15 cellular contexts compared by ENCODE assay signal in the genomic region with DNA sequence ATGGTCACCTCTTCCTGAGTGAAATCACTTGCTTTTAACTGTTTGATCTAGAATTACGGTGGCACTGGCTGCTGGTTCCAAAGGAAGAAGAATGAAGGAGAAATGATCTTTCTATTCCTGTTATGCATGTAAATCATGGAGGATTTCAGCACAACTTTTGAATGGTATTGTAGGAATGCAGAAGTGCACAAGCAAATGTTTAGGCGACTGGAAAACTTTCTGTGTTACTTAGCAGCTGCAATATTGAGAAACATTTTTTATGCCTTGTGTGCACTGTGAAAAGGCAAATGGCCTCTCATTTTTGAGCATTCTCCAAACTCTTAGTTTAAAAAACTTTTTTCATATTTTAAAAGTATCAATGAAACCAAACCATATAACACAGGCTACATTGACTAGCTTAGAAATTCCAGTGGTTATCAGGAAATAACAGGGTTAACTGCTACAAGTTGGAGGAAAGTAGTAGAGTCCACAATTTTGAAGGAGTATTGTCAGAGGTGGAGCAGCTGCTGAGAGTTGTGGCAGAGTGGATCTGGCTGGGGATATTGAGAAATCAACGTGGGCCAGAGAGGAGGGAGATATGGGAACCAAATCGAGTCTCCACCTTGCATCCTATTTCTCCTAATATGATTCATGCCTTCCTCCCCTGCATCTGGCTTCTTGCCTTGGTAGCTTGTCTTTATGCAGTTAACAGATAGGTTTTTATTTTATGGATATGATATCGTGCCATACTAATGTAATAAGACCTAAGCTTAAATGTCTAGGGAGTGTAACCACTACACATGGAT. TPM values are rescaled to one million over a fixed set of nuclear protein-coding genes. Genes with fewer than 3 reads are reported as not detected.
A peak's percentile ranks its signal among the peaks of the same experiment; 100 is the strongest.
DNase-seq lines count a peak whose midpoint lies in the region; ATAC-seq and TF ChIP-seq lines count a peak whose summit lies in the region.
"Had no signal": no experiment of that assay in that cellular context is flagged by ENCODE, and none has a peak within 500 bp of the region (broad histone marks: within the 10 kb centered on the region; RNA-seq: fewer than 3 reads in every experiment).

No MANE protein-coding gene starts in this region.

- no peaks in the 10 kb centered on the region for H3K79me1 ChIP-seq in IMR-90 (ENCODE audit: low read depth in 1 of 2, low read length in 2 of 2)
- H3K79me1 ChIP-seq in neuronal stem cell (ENCODE audit: low read depth, low read length) = no peaks in the 10 kb centered on the region

- no peak for TF ChIP-seq RAD21 in IMR-90 (IDR thresholded peaks at IDR 0.05; ENCODE audit: low read length)

- H3K36me3 ChIP-seq in IMR-90 (ENCODE audit: control insufficient read depth, insufficient read depth, low read length) (no peaks in the 10 kb centered on the region), adipocyte (ENCODE audit: control insufficient read depth, insufficient read depth, low read length, severe bottlenecking) (no peaks in the 10 kb centered on the region), gastroesophageal sphincter (no peaks in the 10 kb centered on the region), thoracic aorta (no peaks in the 10 kb centered on the region), neuronal stem cell (replicated peaks in 1 of 2; ENCODE audit: control insufficient read depth in 2 of 2, insufficient read depth in 2 of 2, low read length in 2 of 2) (no peaks in the 10 kb centered on the region), A673 (ENCODE audit: insufficient read depth, low read length, poor library complexity, severe bottlenecking) (no peaks in the 10 kb centered on the region)
- H3K36me3 ChIP-seq: cardiac muscle cell had no signal

- in situ Hi-C loops in IMR-90 (cut with MboI; ENCODE audit: low sequenced_read_pairs) = no loop called here

- no peaks in the 10 kb centered on the region for H4K20me1 ChIP-seq in IMR-90 (ENCODE audit: insufficient read depth, low read length)

- no TSS peak for BruUV-seq in IMR-90 (replicated peaks; lab: Mats Ljungman, UMichigan)
- no TSS peak for BruUV-seq in A673 (replicated peaks; lab: Mats Ljungman, UMichigan)

- 20% methylated on average over 1 of the region's 5 CpGs; no CpG with 5 or more reads in 1 of the 2 experiments for WGBS in IMR-90 (ENCODE audit: extremely low coverage in 2 of 2, insufficient read length in 1 of 2), 2 experiments
- 12 to 22% methylated on average over 3 to 5 of the region's 5 CpGs for WGBS in gastroesophageal sphincter (ENCODE audit: low coverage in 1 of 2), 2 donors
- no CpG with 5 or more reads among the region's 5 CpGs for WGBS in neuronal stem cell (ENCODE audit: extremely low coverage in 2 of 2, insufficient read length in 2 of 2, insufficient replicate concordance in 1 of 2), 2 donors

- H3K18ac ChIP-seq in IMR-90 (ENCODE audit: low read depth, low read length) (peak overlapping the region; percentile 60), neuronal stem cell (ENCODE audit: low read length) (no peak overlapping the region)

- peak overlapping the region; percentile 63 for H2BK20ac ChIP-seq in IMR-90 (ENCODE audit: low read depth, low read length)

- dilution Hi-C loops in IMR-90 (cut with HindIII; ENCODE audit: low sequenced_read_pairs, unreplicated experiment) = no loop called here

- TF ChIP-seq POLR2A in IMR-90 (IDR thresholded peaks at IDR 0.05; ENCODE audit: low read depth, low read length) = no peak
- TF ChIP-seq POLR2A in gastroesophageal sphincter (IDR thresholded peaks at IDR 0.05) = no peak

- peak; percentile 16 for DNase-seq in IMR-90
- DNase-seq in adipocyte (ENCODE audit: low read depth) = peak; percentile 55
- no peak for DNase-seq in thoracic aorta (ENCODE audit: low spot score)
- no peak for DNase-seq in neuronal stem cell (ENCODE audit: low spot score)
- DNase-seq in A673 (ENCODE audit: low spot score) = no peak
- DNase-seq in SIG-M5 (lab: John Stamatoyannopoulos, UW) = no peak
- DNase-seq: activated CD4-positive, alpha-beta T cell treated with anti-CD3 and anti-CD28 coated beads, Interleukin-2, amount 10 ng/mL, durations not matched to agents 7 days and 5 days; activated T-cell treated with anti-CD3 and anti-CD28 coated beads, Interleukin-2, amount 50 U/mL, for 1 hour; DMS53; NCI-H2029 treated with DMSO at 0.1 percent for 48 hours; NCI-H510A treated with DMSO at 0.1 percent for 48 hours; stimulated activated naive CD8-positive, alpha-beta T cell treated with anti-CD3 and anti-CD28 coated beads, Interleukin-15, amount 100 ng/mL, for 72 hours; T1000 had no signal

- H2AK5ac ChIP-seq in IMR-90 (ENCODE audit: low read depth, low read length) (no peak overlapping the region), neuronal stem cell (ENCODE audit: low read depth, low read length) (no peak overlapping the region)

- H3K56ac ChIP-seq in IMR-90 (ENCODE audit: extremely low read depth, insufficient read depth, low read length) = no peak overlapping the region

- H3K9ac ChIP-seq in IMR-90 (ENCODE audit: low read depth, low read length) (peak overlapping the region; percentile 23; the same call in 1 of the 2 replicates), adipocyte (ENCODE audit: low read length) (peak overlapping the region; percentile 52), neuronal stem cell (ENCODE audit: low read depth, low read length, poor library complexity) (no peak overlapping the region)

- no peak overlapping the region for H3K14ac ChIP-seq in IMR-90 (replicated peaks; ENCODE audit: low read depth, low read length)
- H3K14ac ChIP-seq in neuronal stem cell (ENCODE audit: low read length) = no peak overlapping the region

- H2BK120ac ChIP-seq in IMR-90 (ENCODE audit: low read depth, low read length) = peak overlapping the region; percentile 75
- no peak overlapping the region for H2BK120ac ChIP-seq in neuronal stem cell (ENCODE audit: low read depth, low read length)

- H3K9me3 ChIP-seq in IMR-90 (ENCODE audit: control insufficient read depth, insufficient read depth, low read length) (no peaks in the 10 kb centered on the region), adipocyte (ENCODE audit: control insufficient read depth, low read length) (peaks cover 21% of the 10 kb centered on the region), gastroesophageal sphincter (no peaks in the 10 kb centered on the region), thoracic aorta (no peaks in the 10 kb centered on the region), neuronal stem cell (replicated peaks in 1 of 2; ENCODE audit: control insufficient read depth in 2 of 2, insufficient read depth in 1 of 2, low read depth in 1 of 2, low read length in 2 of 2) (no peaks in the 10 kb centered on the region), A673 (ENCODE audit: low read depth, low read length, poor library complexity, severe bottlenecking) (no peaks in the 10 kb centered on the region)

- H2BK5ac ChIP-seq in IMR-90 (ENCODE audit: low read depth, low read length, poor library complexity, severe bottlenecking) = no peak overlapping the region
- no peak overlapping the region for H2BK5ac ChIP-seq in neuronal stem cell (ENCODE audit: low read length)

- intact Hi-C loops in IMR-90 (cut with micrococcal nuclease) (no loop called here), A673 (cut with micrococcal nuclease; ENCODE audit: unreplicated experiment) (no loop called here)

- H3K4ac ChIP-seq in IMR-90 (ENCODE audit: low read depth, low read length) (no peak overlapping the region; the same call in 1 of the 2 replicates), neuronal stem cell (ENCODE audit: low read length) (no peak overlapping the region)

- peak overlapping the region; percentile 59; the same call in 1 of the 2 replicates for H3K4me2 ChIP-seq in IMR-90 (ENCODE audit: low read depth, low read length)
- no peak overlapping the region for H3K4me2 ChIP-seq in neuronal stem cell (ENCODE audit: insufficient read depth, low read length, poor library complexity, severe bottlenecking)

- TF ChIP-seq EP300 in gastroesophageal sphincter (IDR thresholded peaks at IDR 0.05) = no peak

- H4K5ac ChIP-seq in IMR-90 (ENCODE audit: low read depth, low read length) = peak overlapping the region; percentile 79; the same call in 1 of the 2 replicates

- H2BK15ac ChIP-seq in IMR-90 (ENCODE audit: low read depth, low read length) (no peak overlapping the region), neuronal stem cell (ENCODE audit: low read length) (no peak overlapping the region)

- H3K4me3 ChIP-seq in IMR-90 (ENCODE audit: insufficient read depth, low read depth, low read length) (no peak overlapping the region), adipocyte (ENCODE audit: low read length) (no peak overlapping the region), gastroesophageal sphincter (no peak overlapping the region), thoracic aorta (no peak overlapping the region), neuronal stem cell (ENCODE audit: low read length in 2 of 2) (no peak overlapping the region), A673 (ENCODE audit: low read depth, low read length, poor library complexity, severe bottlenecking) (no peak overlapping the region)
- H3K4me3 ChIP-seq: cardiac muscle cell had no signal

- H3K27ac ChIP-seq in IMR-90 (ENCODE audit: insufficient read depth, low read length) (peak overlapping the region; percentile 95; the same call in 1 of the 2 replicates), gastroesophageal sphincter (peak overlapping the region; percentile 69 to 81 (median 73)), thoracic aorta (peak overlapping the region; percentile 34 to 63), neuronal stem cell (replicated peaks; ENCODE audit: low read length) (no peak overlapping the region), A673 (ENCODE audit: low read depth, low read length, poor library complexity, severe bottlenecking) (no peak overlapping the region)
- H3K27ac ChIP-seq: cardiac muscle cell had no signal

- TF ChIP-seq CTCF in IMR-90 (conservative IDR thresholded peaks at IDR 0.05; ENCODE audit: low read depth, low read length) = no peak
- no peak for TF ChIP-seq CTCF in gastroesophageal sphincter (IDR thresholded peaks at IDR 0.05)
- TF ChIP-seq CTCF in thoracic aorta (IDR thresholded peaks at IDR 0.05) = no peak
- no peak for TF ChIP-seq CTCF in A673 (conservative IDR thresholded peaks at IDR 0.05; ENCODE audit: low read depth, low read length)

- H4K91ac ChIP-seq in IMR-90 (ENCODE audit: insufficient read depth, low read depth, low read length) = no peak overlapping the region
- no peak overlapping the region for H4K91ac ChIP-seq in neuronal stem cell (ENCODE audit: low read depth, low read length, poor library complexity)

- peak overlapping the region; percentile 24; the same call in 1 of the 2 replicates for H3K23ac ChIP-seq in IMR-90 (ENCODE audit: low read depth, low read length)
- no peak overlapping the region for H3K23ac ChIP-seq in neuronal stem cell (ENCODE audit: low read depth, low read length, poor library complexity)

- no peaks in the 10 kb centered on the region for H3K9me1 ChIP-seq in IMR-90 (ENCODE audit: insufficient read depth, low read length)

- no peak overlapping the region for H2AK9ac ChIP-seq in IMR-90 (replicated peaks; ENCODE audit: low read depth, low read length, poor library complexity)

- peaks cover 4% of the 10 kb centered on the region; the same call in 1 of the 2 replicates for H3K27me3 ChIP-seq in IMR-90 (ENCODE audit: control insufficient read depth, insufficient read depth, low read length)
- no peaks in the 10 kb centered on the region for H3K27me3 ChIP-seq in adipocyte (replicated peaks; ENCODE audit: control insufficient read depth, insufficient read depth, low read length)
- H3K27me3 ChIP-seq in gastroesophageal sphincter = no peaks in the 10 kb centered on the region
- H3K27me3 ChIP-seq in thoracic aorta (replicated peaks; ENCODE audit: insufficient read depth) = no peaks in the 10 kb centered on the region
- no peaks in the 10 kb centered on the region for H3K27me3 ChIP-seq in neuronal stem cell (ENCODE audit: control insufficient read depth in 3 of 3, insufficient read depth in 3 of 3, low read depth in 1 of 3, low read length in 3 of 3)
- H3K27me3 ChIP-seq in A673 (replicated peaks; ENCODE audit: insufficient read depth, low read depth, low read length, poor library complexity) = no peaks in the 10 kb centered on the region
- H3K27me3 ChIP-seq: cardiac muscle cell had no signal

- ATAC-seq in IMR-90 (ENCODE audit: low read depth) (peak; percentile 81), gastroesophageal sphincter (peak; percentile 76), thoracic aorta (ENCODE audit: insufficient number of reproducible peaks, low FRiP score, low read depth) (no peak)
- ATAC-seq: stimulated activated naive CD8-positive, alpha-beta T cell treated with anti-CD3 and anti-CD28 coated beads, Interleukin-15, amount 100 ng/mL, for 72 hours had no signal

- H2AFZ ChIP-seq in IMR-90 (replicated peaks; ENCODE audit: low read length, poor library complexity) (peak overlapping the region; percentile 48), neuronal stem cell (ENCODE audit: low read length) (no peak overlapping the region)

- CTCF ChIA-PET in IMR-90 (lab: Yijun Ruan, JAX) (interaction anchor here (1.6 kb wide), 1 partner anchor 14 kb away, joined by 4 read pairs; no protein-coding TSS in a partner anchor), A673 (lab: Charles Lee) (no interaction called here)

- H4K8ac ChIP-seq in IMR-90 (ENCODE audit: low read depth in 2 of 2, low read length in 2 of 2) (no peak overlapping the region), neuronal stem cell (ENCODE audit: low read depth, low read length) (no peak overlapping the region)

- peaks cover 2% of the 10 kb centered on the region; the same call in 1 of the 2 replicates for H3K4me1 ChIP-seq in IMR-90 (ENCODE audit: control insufficient read depth, insufficient read depth, low read length)
- H3K4me1 ChIP-seq in adipocyte (ENCODE audit: control insufficient read depth, insufficient read depth, low read length) = peaks cover 27% of the 10 kb centered on the region
- H3K4me1 ChIP-seq in gastroesophageal sphincter = peaks cover 0 to 21% (median 0%) of the 10 kb centered on the region in 3 donors
- H3K4me1 ChIP-seq in thoracic aorta (ENCODE audit: control insufficient read depth in 1 of 2, low read depth in 2 of 2) = peaks cover 10 to 23% of the 10 kb centered on the region in 2 donors
- H3K4me1 ChIP-seq in neuronal stem cell (ENCODE audit: control insufficient read depth in 2 of 2, insufficient read depth in 1 of 2, low read depth in 1 of 2, low read length in 2 of 2) = no peaks in the 10 kb centered on the region
- H3K4me1 ChIP-seq in A673 (ENCODE audit: insufficient read depth, low read length, poor library complexity, severe bottlenecking) = no peaks in the 10 kb centered on the region

- H2BK12ac ChIP-seq in neuronal stem cell (ENCODE audit: low read length) = no peak overlapping the region

- POLR2A ChIA-PET in IMR-90 (lab: Charles Lee; ENCODE audit: unreplicated experiment) = no interaction called here
- POLR2A ChIA-PET in A673 (lab: Charles Lee; ENCODE audit: low non-redundant PET) = no interaction called here

RNA-seq across cellular contexts. Expression of a gene that starts 32.0 kb away (rescaled TPM):
- 41.9 and 69.4 TPM in 2 replicates for total RNA-seq in IMR-90 (2012; rRNA removed)
- polyA plus RNA-seq in IMR-90 (2012; rRNA removed) = 57.3 and 72.9 TPM in 2 replicates
- polyA plus RNA-seq in IMR-90 (2012; cell fraction: cytosol; rRNA removed) = 41.0 and 73.7 TPM in 2 replicates
- polyA plus RNA-seq in IMR-90 (2012; cell fraction: nucleus; rRNA removed; ENCODE audit: low replicate concordance) = 70.5 and 140 TPM in 2 replicates
- total RNA-seq in gastroesophageal sphincter = 1,000 to 10,000 TPM; 2,495 to 4,363 (median 3,004) TPM
- 1,000 to 10,000 TPM; 1,134 to 3,147 TPM for total RNA-seq in thoracic aorta
- polyA plus RNA-seq in neuronal stem cell (2013, experiment 1 of 2) = 97.7 TPM
- polyA plus RNA-seq in neuronal stem cell (2013, experiment 2 of 2) = 104 TPM
- 14.9 and 30.7 TPM in 2 replicates for total RNA-seq in A673 (2021)

Comparison
In these comparisons a context has a peak if more than half of its experiments do, and no peak if none do; other contexts are left out.
1. DNase-seq: peak in IMR-90 (single experiment) and adipocyte (single experiment); none in thoracic aorta (single experiment), neuronal stem cell (single experiment), A673 (single experiment) and SIG-M5 (single experiment).
2. H3K27ac ChIP-seq: peak in IMR-90 (single experiment), gastroesophageal sphincter (4 of 4) and thoracic aorta (2 of 2); none in neuronal stem cell (single experiment) and A673 (single experiment).
3. RNA of a gene that starts 32.0 kb away (total RNA-seq): 1,134 to 3,147 TPM in thoracic aorta and 2,495 to 4,363 TPM in gastroesophageal sphincter; 41.9 to 69.4 TPM in IMR-90 and 14.9 to 30.7 TPM in A673; every median in the first group is over 10 times any median in the second.